ENCODE assay signal across 8 cellular contexts in the genomic region with DNA sequence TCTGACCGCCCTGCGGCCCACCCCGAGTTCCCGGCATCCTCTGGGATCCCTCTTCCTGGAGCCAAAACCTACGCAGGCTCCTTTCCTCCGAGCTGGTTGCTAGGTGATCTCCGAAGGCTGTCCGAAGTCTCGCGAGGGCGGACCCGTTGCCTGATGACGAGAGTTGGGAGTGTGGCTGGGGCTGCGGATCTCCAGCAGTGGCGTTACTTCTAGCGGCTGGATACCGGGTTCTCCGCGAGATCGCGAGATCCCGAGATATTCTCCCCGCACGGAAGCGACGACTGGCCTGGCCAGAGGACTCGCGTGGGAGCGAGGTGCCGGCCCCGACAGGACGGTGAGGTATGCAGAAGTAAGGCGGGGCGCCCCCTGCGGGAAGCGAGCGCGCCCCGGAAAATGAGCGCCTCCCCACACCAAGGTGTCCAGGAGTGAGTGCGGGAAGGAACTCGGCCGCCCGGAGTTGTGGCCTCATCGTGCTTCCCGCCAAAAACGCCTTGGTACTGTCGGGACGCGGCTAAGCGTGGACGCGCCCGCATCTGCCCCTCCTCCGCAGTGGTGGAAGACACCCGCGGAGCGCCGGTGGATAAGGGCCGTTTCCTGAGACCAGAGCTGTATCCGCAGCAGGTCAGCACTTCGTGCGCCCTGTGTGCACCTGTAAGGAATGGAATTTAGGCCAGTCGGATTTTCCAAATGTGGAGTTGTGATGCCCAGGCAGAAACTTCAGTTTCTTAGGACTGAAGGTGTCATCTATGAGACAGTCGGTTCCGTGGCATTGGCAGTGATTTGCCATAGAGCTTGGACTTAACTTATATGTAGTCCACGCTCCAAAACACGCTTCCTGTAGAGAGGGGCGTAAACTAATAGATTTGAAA. TPM values are rescaled to one million over a fixed set of nuclear protein-coding genes. Genes with fewer than 3 reads are reported as not detected.
DNase-seq lines count a peak whose midpoint lies in the region; ATAC-seq, FAIRE-seq and TF ChIP-seq lines count a peak whose summit lies in the region.

A gene (plus strand): TSS at position 146 of the 869 bp plus-strand sequence. CDS start 1,426 bp downstream, outside the sequence.

- peak; percentile 92 for ATAC-seq in HG02852 (IDR thresholded peaks at IDR 0.05; ENCODE audit: unreplicated experiment)
- peak; percentile 90 to 93 (median 93) for ATAC-seq in T-cell (replicated peaks in 1 of 4)
- ATAC-seq in psoas muscle = peak; percentile 98 to 99 (median 99)

- no peaks in the 10 kb centered on the region for H3K36me3 ChIP-seq in right atrium auricular region
- peaks cover 0 to 17% of the 10 kb centered on the region in 2 donors for H3K36me3 ChIP-seq in psoas muscle (ENCODE audit: insufficient read depth in 1 of 2, low read depth in 1 of 2)
- H3K36me3 ChIP-seq in uterus = no peaks in the 10 kb centered on the region

- WGBS in psoas muscle, 3 donors = 0 to 1% (median 1%) methylated on average over 67 to 69 of the region's 69 CpGs

- FAIRE-seq in GM12892 (lab: Jason Lieb, UNC) = peak; percentile 94

- CTCF ChIA-PET in T-cell (lab: Charles Lee) = interaction anchor here (0.6 to 4.3 kb wide), 28 partner anchors 9 to 528 kb away, joined by 3 to 47 read pairs (median 4); a partner anchor contains a TSS

- no peaks in the 10 kb centered on the region for H3K27me3 ChIP-seq in right atrium auricular region
- no peaks in the 10 kb centered on the region for H3K27me3 ChIP-seq in psoas muscle (ENCODE audit: insufficient read depth in 3 of 3, low read length in 2 of 3)
- H3K27me3 ChIP-seq in uterus = no peaks in the 10 kb centered on the region

- POLR2A ChIA-PET in T-cell (lab: Charles Lee) = interaction anchor here in 1 of 2 donors (0.8 to 2.2 kb wide), 3 partner anchors 36 to 351 kb away, joined by 3 to 8 read pairs (median 5); a partner anchor contains a TSS

- peaks cover 35 to 48% (median 48%) of the 10 kb centered on the region in 3 donors for H3K4me1 Mint-ChIP-seq in T-cell

- DNase-seq in GM12892 (ENCODE audit: insufficient read length) (peak; percentile 68), NCI-H1436 treated with DMSO at 0.1 percent for 48 hours (lab: John Stamatoyannopoulos, UW) (peak; percentile 86), T-cell (peak; percentile 74 to 92 (median 86)), amygdala (lab: John Stamatoyannopoulos, UW) (peak; percentile 51 to 95 (median 89)), right atrium auricular region (ENCODE audit: low spot score) (peak; percentile 97), psoas muscle (peak; percentile 97 to 98), uterus (peak; percentile 98)

- H3K27ac ChIP-seq in right atrium auricular region = peak within 1 kb of the TSS; percentile 91 to 92
- H3K27ac ChIP-seq in psoas muscle = peak within 1 kb of the TSS; percentile 88
- peak within 1 kb of the TSS; percentile 95 for H3K27ac ChIP-seq in uterus

- H3K4me3 Mint-ChIP-seq in T-cell = peak within 1 kb of the TSS; percentile 98 to 99 (median 99)

- TF ChIP-seq POLR2A in GM12892 (IDR thresholded peaks at IDR 0.05; ENCODE audit: low read depth, low read length) = peak; percentile 84; the same call in 1 of the 2 replicates
- TF ChIP-seq POLR2A in uterus (IDR thresholded peaks at IDR 0.05) = peak; percentile 63 to 74

- H3K9me3 ChIP-seq in right atrium auricular region (no peaks in the 10 kb centered on the region), psoas muscle (no peaks in the 10 kb centered on the region), uterus (no peaks in the 10 kb centered on the region)

- peak within 1 kb of the TSS; percentile 96 to 99 for H3K27ac Mint-ChIP-seq in T-cell

- H3K4me1 ChIP-seq in right atrium auricular region (peaks cover 0 to 7% of the 10 kb centered on the region in 2 donors), psoas muscle (peaks cover 9% of the 10 kb centered on the region), uterus (peaks cover 0 to 6% of the 10 kb centered on the region in 2 donors)

- H3K27me3 Mint-ChIP-seq in T-cell = no peaks in the 10 kb centered on the region

- intact Hi-C loops in psoas muscle (cut with DNase I) = loop anchor here (2.0 to 10.0 kb wide), 3 partner anchors 161 to 182 kb away; a partner anchor contains a TSS
- intact Hi-C loops in uterus (cut with DNase I; ENCODE audit: low total_unique reads) = no loop called here

- H3K4me3 ChIP-seq in right atrium auricular region (peak within 1 kb of the TSS; percentile 79 to 84), psoas muscle (peak within 1 kb of the TSS; percentile 78), uterus (peak within 1 kb of the TSS; percentile 63 to 90)

- H3K36me3 Mint-ChIP-seq in T-cell = peaks cover 10% of the 10 kb centered on the region

- TF ChIP-seq CTCF in right atrium auricular region (IDR thresholded peaks at IDR 0.05) (peak; percentile 37 to 81), psoas muscle (IDR thresholded peaks at IDR 0.05) (peak; percentile 57), uterus (IDR thresholded peaks at IDR 0.05) (peak; percentile 56 to 74 (median 62))

- no peaks in the 10 kb centered on the region for H3K9me3 Mint-ChIP-seq in T-cell

RNA-seq across cellular contexts. Expression of the gene that starts here (rescaled TPM):
- 4.3 TPM for polyA plus RNA-seq in GM12892 (2012; ENCODE audit: missing spikeins)
- 1 to 10 TPM; 2.5 to 6.7 (median 3.5) TPM for total RNA-seq in T-cell
- 1 to 10 TPM in 1 of 2 donors, under 1 TPM in 1; 0.67 to 1.9 TPM for total RNA-seq in right atrium auricular region
- 1 to 10 TPM; 1.1 to 3.5 (median 2.3) TPM for total RNA-seq in psoas muscle
- polyA plus RNA-seq in psoas muscle = 1 to 10 TPM in 1 of 3 donors, under 1 TPM in 2; 0.51 to 1.3 (median 0.76) TPM
- total RNA-seq in uterus = 10 to 100 TPM in 1 of 4 donors, 1 to 10 TPM in 2, under 1 TPM in 1; 0.29 to 12.5 (median 5.3) TPM

Comparison
In these comparisons a context has a peak if more than half of its experiments do, and no peak if none do; other contexts are left out.
1. Peak in every context shown above with its lines: DNase-seq, ATAC-seq, H3K4me3 ChIP-seq and H3K27ac ChIP-seq.